ENCODE assay signal across 1 cellular context in genomic region chr10:132452651-132453469, GRCh38.
A peak's percentile ranks its signal among the peaks of the same experiment; 100 is the strongest.
TF ChIP-seq lines count a peak whose summit lies in the region.

No MANE protein-coding gene starts in this region.

TF ChIP-seq in HepG2, 621 proteins besides CTCF, POLR2A, EP300 and RAD21 (continued from another document and continues in another):
- TF ChIP-seq RNF219 (CRISPR knock-in tag; IDR thresholded peaks at IDR 0.05): no peak
- no peak for TF ChIP-seq SMARCE1 (IDR thresholded peaks at IDR 0.05; ENCODE audit: borderline replicate concordance)
- TF ChIP-seq ZNF619 (CRISPR knock-in tag; IDR thresholded peaks at IDR 0.05): no peak
- TF ChIP-seq AHR (CRISPR knock-in tag; IDR thresholded peaks at IDR 0.05): no peak
- no peak for TF ChIP-seq SPEN (CRISPR knock-in tag; IDR thresholded peaks at IDR 0.05; ENCODE audit: low read depth)
- no peak for TF ChIP-seq ZNF446 (CRISPR knock-in tag; IDR thresholded peaks at IDR 0.05)
- TF ChIP-seq TBX3 (IDR thresholded peaks at IDR 0.05; ENCODE audit: borderline replicate concordance): no peak
- no peak for TF ChIP-seq CEBPG (CRISPR knock-in tag; IDR thresholded peaks at IDR 0.05)
- no peak for TF ChIP-seq HNRNPUL1 (IDR thresholded peaks at IDR 0.05; ENCODE audit: low read depth, low read length)
- TF ChIP-seq REST (IDR thresholded peaks at IDR 0.05; ENCODE audit: borderline replicate concordance in 1 of 2, low read depth in 1 of 2, low read length in 2 of 2): no peak
- TF ChIP-seq ZNF496 (CRISPR knock-in tag; IDR thresholded peaks at IDR 0.05; ENCODE audit: insufficient replicate concordance): no peak
- no peak for TF ChIP-seq JUNB (CRISPR knock-in tag; IDR thresholded peaks at IDR 0.05; ENCODE audit: borderline replicate concordance)
- no peak for TF ChIP-seq RERE (CRISPR knock-in tag; IDR thresholded peaks at IDR 0.05; ENCODE audit: low read depth)
- peak; percentile 65; the same call in 1 of the 2 replicates for TF ChIP-seq ZNF687 (CRISPR knock-in tag; IDR thresholded peaks at IDR 0.05)
- no peak for TF ChIP-seq GFI1 (CRISPR knock-in tag; IDR thresholded peaks at IDR 0.05; ENCODE audit: borderline replicate concordance)
- TF ChIP-seq ZNF143 (CRISPR knock-in tag; IDR thresholded peaks at IDR 0.05): no peak
- no peak for TF ChIP-seq ZNF12 (CRISPR knock-in tag; IDR thresholded peaks at IDR 0.05)
- TF ChIP-seq PCBP2 (optimal IDR thresholded peaks at IDR 0.05; ENCODE audit: low read depth, low read length, poor library complexity, severe bottlenecking): no peak
- peak; percentile 68; the same call in 1 of the 2 replicates for TF ChIP-seq KDM2A (CRISPR knock-in tag; IDR thresholded peaks at IDR 0.05; ENCODE audit: borderline replicate concordance, low read depth)
- TF ChIP-seq ATAD3A (CRISPR knock-in tag; IDR thresholded peaks at IDR 0.05): no peak
- TF ChIP-seq ARNT (IDR thresholded peaks at IDR 0.05): no peak
- TF ChIP-seq MBD4 (IDR thresholded peaks at IDR 0.05; ENCODE audit: borderline replicate concordance, low read length): no peak
- no peak for TF ChIP-seq HOXD1 (CRISPR knock-in tag; IDR thresholded peaks at IDR 0.05)
- TF ChIP-seq ZBTB8A (CRISPR knock-in tag; IDR thresholded peaks at IDR 0.05; ENCODE audit: borderline replicate concordance, low read depth): no peak
- no peak for TF ChIP-seq ARNT2 (CRISPR knock-in tag; IDR thresholded peaks at IDR 0.05; ENCODE audit: low read depth)
- TF ChIP-seq ZNF556 (CRISPR knock-in tag; IDR thresholded peaks at IDR 0.05; ENCODE audit: borderline replicate concordance): peak; percentile 41; the same call in 1 of the 2 replicates
- TF ChIP-seq ETS1 (CRISPR knock-in tag; IDR thresholded peaks at IDR 0.05): no peak
- TF ChIP-seq ZNF652 (CRISPR knock-in tag; IDR thresholded peaks at IDR 0.05; ENCODE audit: borderline replicate concordance, low read depth): no peak
- no peak; the same call in 1 of the 2 replicates for TF ChIP-seq POGK (CRISPR knock-in tag; conservative IDR thresholded peaks at IDR 0.05)
- TF ChIP-seq THAP7 (CRISPR knock-in tag; IDR thresholded peaks at IDR 0.05): no peak
- TF ChIP-seq TFDP2 (CRISPR knock-in tag; IDR thresholded peaks at IDR 0.05): no peak
- no peak for TF ChIP-seq RFX5 (IDR thresholded peaks at IDR 0.05; ENCODE audit: low read depth, low read length)
- TF ChIP-seq ZNF704 (CRISPR knock-in tag; IDR thresholded peaks at IDR 0.05; ENCODE audit: borderline replicate concordance): no peak
- TF ChIP-seq ZNF331 (CRISPR knock-in tag; IDR thresholded peaks at IDR 0.05): no peak; the same call in 1 of the 2 replicates
- no peak for TF ChIP-seq MAFK (conservative IDR thresholded peaks at IDR 0.05 in 1 of 2, IDR thresholded peaks at IDR 0.05 in 1 of 2; ENCODE audit: low read length in 2 of 2)
- TF ChIP-seq FLYWCH1 (CRISPR knock-in tag; IDR thresholded peaks at IDR 0.05): no peak
- no peak for TF ChIP-seq NKX3-1 (CRISPR knock-in tag; IDR thresholded peaks at IDR 0.05)
- TF ChIP-seq NR0B2 (CRISPR knock-in tag; IDR thresholded peaks at IDR 0.05): no peak
